In the genomic region with DNA sequence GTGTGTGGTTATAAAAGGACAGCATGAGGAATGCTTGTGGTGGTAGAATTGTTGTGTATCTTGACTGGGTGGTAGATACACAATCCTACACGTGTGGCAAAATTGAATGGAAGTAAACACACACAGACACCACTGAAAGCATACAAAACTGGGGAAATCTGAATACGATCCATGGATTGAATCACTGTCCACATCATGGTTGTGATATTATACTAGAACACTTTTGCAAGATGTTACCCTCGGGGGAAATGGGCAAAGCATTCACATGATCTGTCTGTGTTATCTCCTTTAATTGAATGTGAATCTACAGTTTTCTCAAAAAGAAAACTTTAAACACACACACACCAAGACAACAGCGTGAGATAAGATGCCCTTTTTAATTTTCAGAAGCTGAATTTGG, we compare ENCODE assay signal across 19 cellular contexts.
"Had no signal": no experiment of that assay in that cellular context is flagged by ENCODE, and none has a peak within 500 bp of the region (broad histone marks: within the 10 kb centered on the region; RNA-seq: fewer than 3 reads in every experiment).

No MANE protein-coding gene starts in this region.

- H3K36me3 ChIP-seq: SJSA1 had no signal

- H3K9me3 ChIP-seq: SJSA1 had no signal

- H3K4me1 ChIP-seq: SJSA1 had no signal

- H3K4me3 ChIP-seq: SJSA1, SK-N-MC had no signal

- H3K27ac ChIP-seq: SJSA1, SK-N-MC had no signal

- H3K27me3 ChIP-seq: SJSA1 had no signal

- DNase-seq: KBM-7, MV-4-11, NCI-H1048, NCI-H1105, NCI-H1417, NCI-H1436 treated with DMSO at 0.1 percent for 48 hours, NCI-H1694, NCI-H187 treated with DMSO at 0.1 percent for 48 hours, NCI-H2029 treated with DMSO at 0.1 percent for 48 hours, NCI-H2107, NCI-H2227 treated with DMSO at 0.1 percent for 48 hours, NCI-H524, NCI-H69, NCI-H774, Right ventricle myocardium superior, RPMI8226, SIG-M5 had no signal
